Comparison of ENCODE assay signal across 10 cellular contexts in genomic region chr14:59333668-59334067, GRCh38.
A peak's percentile ranks its signal among the peaks of the same experiment; 100 is the strongest.
DNase-seq lines count a peak whose midpoint lies in the region; ATAC-seq lines count a peak whose summit lies in the region.
"Had no signal": no experiment of that assay in that cellular context is flagged by ENCODE, and none has a peak within 500 bp of the region (broad histone marks: within the 10 kb centered on the region; RNA-seq: fewer than 3 reads in every experiment).

No MANE protein-coding gene starts in this region.

- peaks cover 0 to 2% (median 0%) of the 10 kb centered on the region in 7 donors for H3K4me1 Mint-ChIP-seq in naive thymus-derived CD4-positive, alpha-beta T cell
- peaks cover 5% of the 10 kb centered on the region for H3K4me1 Mint-ChIP-seq in activated CD8-positive, alpha-beta T cell treated with anti-CD3 and anti-CD28 coated beads, Interleukin-2, amount 10 ng/mL, durations not matched to agents 7 days and 5 days (ENCODE audit: low read depth)

- no peak overlapping the region for H3K27ac Mint-ChIP-seq in naive thymus-derived CD4-positive, alpha-beta T cell
- no peak overlapping the region for H3K27ac Mint-ChIP-seq in activated CD8-positive, alpha-beta T cell treated with anti-CD3 and anti-CD28 coated beads, Interleukin-2, amount 10 ng/mL, durations not matched to agents 7 days and 5 days

- intact Hi-C loops in naive thymus-derived CD4-positive, alpha-beta T cell (cut with micrococcal nuclease), result no loop called here

- H3K9me3 ChIP-seq in naive thymus-derived CD4-positive, alpha-beta T cell (ENCODE audit: control insufficient read depth in 2 of 3, low read length in 3 of 3), result no peaks in the 10 kb centered on the region
- H3K9me3 ChIP-seq: BLaER1, SJSA1 had no signal

- CTCF ChIA-PET in naive thymus-derived CD4-positive, alpha-beta T cell (lab: Charles Lee), result no interaction called here
- CTCF ChIA-PET in activated CD8-positive, alpha-beta T cell treated with anti-CD3 and anti-CD28 coated beads, Interleukin-2, amount 10 ng/mL, durations not matched to agents 7 days and 5 days (lab: Charles Lee), result no interaction called here

- POLR2A ChIA-PET in naive thymus-derived CD4-positive, alpha-beta T cell (lab: Charles Lee), result no interaction called here
- POLR2A ChIA-PET in activated CD8-positive, alpha-beta T cell treated with anti-CD3 and anti-CD28 coated beads, Interleukin-2, amount 10 ng/mL, durations not matched to agents 7 days and 5 days (lab: Charles Lee), result no interaction called here

- no peaks in the 10 kb centered on the region for H3K27me3 ChIP-seq in naive thymus-derived CD4-positive, alpha-beta T cell (ENCODE audit: control insufficient read depth in 2 of 2, insufficient read depth in 2 of 2, low read length in 2 of 2)
- H3K27me3 ChIP-seq: BLaER1, SJSA1 had no signal

- H3K27ac ChIP-seq in naive thymus-derived CD4-positive, alpha-beta T cell (ENCODE audit: low read depth, low read length), result no peak overlapping the region
- H3K27ac ChIP-seq: BLaER1, SJSA1 had no signal

- H3K27me3 Mint-ChIP-seq in naive thymus-derived CD4-positive, alpha-beta T cell, result no peaks in the 10 kb centered on the region
- no peaks in the 10 kb centered on the region for H3K27me3 Mint-ChIP-seq in activated CD8-positive, alpha-beta T cell treated with anti-CD3 and anti-CD28 coated beads, Interleukin-2, amount 10 ng/mL, durations not matched to agents 7 days and 5 days (ENCODE audit: low read depth)

- peaks cover 0 to 2% (median 0%) of the 10 kb centered on the region in 11 donors for H3K9me3 Mint-ChIP-seq in naive thymus-derived CD4-positive, alpha-beta T cell
- H3K9me3 Mint-ChIP-seq in activated CD8-positive, alpha-beta T cell treated with anti-CD3 and anti-CD28 coated beads, Interleukin-2, amount 10 ng/mL, durations not matched to agents 7 days and 5 days (ENCODE audit: insufficient read depth), result no peaks in the 10 kb centered on the region

- H3K36me3 Mint-ChIP-seq in naive thymus-derived CD4-positive, alpha-beta T cell, result peaks cover 10 to 60% (median 47%) of the 10 kb centered on the region in 5 donors
- peaks cover 27% of the 10 kb centered on the region for H3K36me3 Mint-ChIP-seq in activated CD8-positive, alpha-beta T cell treated with anti-CD3 and anti-CD28 coated beads, Interleukin-2, amount 10 ng/mL, durations not matched to agents 7 days and 5 days (ENCODE audit: low read depth)

- ATAC-seq in naive thymus-derived CD4-positive, alpha-beta T cell, result no peak
- ATAC-seq in HG03196 (IDR thresholded peaks at IDR 0.05; ENCODE audit: unreplicated experiment) (no peak), GM18517 (IDR thresholded peaks at IDR 0.05; ENCODE audit: unreplicated experiment) (no peak)
- no peak for ATAC-seq in activated CD8-positive, alpha-beta T cell treated with anti-CD3 and anti-CD28 coated beads, Interleukin-2, amount 10 ng/mL, durations not matched to agents 7 days and 5 days

- H3K36me3 ChIP-seq in naive thymus-derived CD4-positive, alpha-beta T cell (ENCODE audit: control insufficient read depth in 2 of 3, insufficient read depth in 3 of 3, low read length in 3 of 3), result no peaks in the 10 kb centered on the region

- no peak overlapping the region for H3K4me3 ChIP-seq in naive thymus-derived CD4-positive, alpha-beta T cell (ENCODE audit: low read length)
- H3K4me3 ChIP-seq: BLaER1, SJSA1 had no signal

- H3K4me3 Mint-ChIP-seq in naive thymus-derived CD4-positive, alpha-beta T cell, result no peak overlapping the region
- H3K4me3 Mint-ChIP-seq in activated CD8-positive, alpha-beta T cell treated with anti-CD3 and anti-CD28 coated beads, Interleukin-2, amount 10 ng/mL, durations not matched to agents 7 days and 5 days, result no peak overlapping the region

- H3K4me1 ChIP-seq in naive thymus-derived CD4-positive, alpha-beta T cell (ENCODE audit: control insufficient read depth in 2 of 2, insufficient read depth in 2 of 2, low read length in 2 of 2), result no peaks in the 10 kb centered on the region
- H3K4me1 ChIP-seq: BLaER1 had no signal

- DNase-seq in SIG-M5 treated with dmso at 0.1 percent for 504 hours (lab: John Stamatoyannopoulos, UW; ENCODE audit: unreplicated experiment), result peak; percentile 30
- no peak for DNase-seq in SIG-M5 (lab: John Stamatoyannopoulos, UW)
- DNase-seq in dermis blood vessel endothelial cell, result peak; percentile 87
- DNase-seq in medulla oblongata (ENCODE audit: extremely low spot score), result peak; percentile 57
- DNase-seq in naive thymus-derived CD4-positive, alpha-beta T cell, result no peak
- DNase-seq in activated CD8-positive, alpha-beta T cell treated with anti-CD3 and anti-CD28 coated beads, Interleukin-2, amount 10 ng/mL, durations not matched to agents 7 days and 5 days, result no peak

Comparison
In these comparisons a context has a peak if more than half of its experiments do, and no peak if none do; other contexts are left out.
1. DNase-seq: peak in SIG-M5 treated with dmso at 0.1 percent for 504 hours (single experiment), dermis blood vessel endothelial cell (single experiment) and medulla oblongata (single experiment); none in SIG-M5 (single experiment), naive thymus-derived CD4-positive, alpha-beta T cell (0 of 9) and activated CD8-positive, alpha-beta T cell treated with anti-CD3 and anti-CD28 coated beads, Interleukin-2, amount 10 ng/mL, durations not matched to agents 7 days and 5 days (single experiment).